In genomic region chr7:4438723-4439245, GRCh38 we compare ENCODE assay signal across 24 cellular contexts.
"Had no signal": no experiment of that assay in that cellular context is flagged by ENCODE, and none has a peak within 500 bp of the region (broad histone marks: within the 10 kb centered on the region; RNA-seq: fewer than 3 reads in every experiment).

No MANE protein-coding gene starts in this region.

- H3K27ac ChIP-seq: coronary artery, dorsolateral prefrontal cortex, epithelial cell of prostate, esophagus squamous epithelium, gastroesophageal sphincter, lower lobe of right lung had no signal

- H3K9me3 ChIP-seq: esophagus squamous epithelium, gastroesophageal sphincter, heart left ventricle, lower lobe of right lung, mucosa of descending colon had no signal

- H3K4me3 Mint-ChIP-seq: mesothelial cell of epicardium, naive B cell had no signal

- H3K4me3 ChIP-seq: coronary artery, dorsolateral prefrontal cortex, esophagus squamous epithelium, gastroesophageal sphincter, heart left ventricle, lower lobe of right lung, mucosa of descending colon had no signal

- H3K27ac Mint-ChIP-seq: mesothelial cell of epicardium, naive B cell had no signal

- H3K4me1 ChIP-seq: esophagus squamous epithelium, gastroesophageal sphincter, lower lobe of right lung had no signal

- FAIRE-seq: endometrium, islet of Langerhans, keratinocyte had no signal

- ATAC-seq: esophagus mucosa, gastroesophageal sphincter, left colon, left lobe of liver, lower lobe of right lung, mucosa of descending colon had no signal

- DNase-seq: dermis blood vessel endothelial cell; dorsolateral prefrontal cortex; effector CD4-positive, alpha-beta T cell; effector memory CD4-positive, alpha-beta T cell; esophagus squamous epithelium; foreskin fibroblast; foreskin melanocyte; heart left ventricle; hippocampal formation; left colon; left ventricle myocardium superior; lower lobe of right lung; mesenchymal stem cell; mucosa of descending colon; naive B cell had no signal

- H3K4me1 Mint-ChIP-seq: mesothelial cell of epicardium, naive B cell had no signal

- H3K36me3 ChIP-seq: esophagus squamous epithelium, gastroesophageal sphincter, heart left ventricle, lower lobe of right lung had no signal

- H3K36me3 Mint-ChIP-seq: mesothelial cell of epicardium, naive B cell had no signal
